9 cellular contexts compared by ENCODE assay signal in the genomic region with DNA sequence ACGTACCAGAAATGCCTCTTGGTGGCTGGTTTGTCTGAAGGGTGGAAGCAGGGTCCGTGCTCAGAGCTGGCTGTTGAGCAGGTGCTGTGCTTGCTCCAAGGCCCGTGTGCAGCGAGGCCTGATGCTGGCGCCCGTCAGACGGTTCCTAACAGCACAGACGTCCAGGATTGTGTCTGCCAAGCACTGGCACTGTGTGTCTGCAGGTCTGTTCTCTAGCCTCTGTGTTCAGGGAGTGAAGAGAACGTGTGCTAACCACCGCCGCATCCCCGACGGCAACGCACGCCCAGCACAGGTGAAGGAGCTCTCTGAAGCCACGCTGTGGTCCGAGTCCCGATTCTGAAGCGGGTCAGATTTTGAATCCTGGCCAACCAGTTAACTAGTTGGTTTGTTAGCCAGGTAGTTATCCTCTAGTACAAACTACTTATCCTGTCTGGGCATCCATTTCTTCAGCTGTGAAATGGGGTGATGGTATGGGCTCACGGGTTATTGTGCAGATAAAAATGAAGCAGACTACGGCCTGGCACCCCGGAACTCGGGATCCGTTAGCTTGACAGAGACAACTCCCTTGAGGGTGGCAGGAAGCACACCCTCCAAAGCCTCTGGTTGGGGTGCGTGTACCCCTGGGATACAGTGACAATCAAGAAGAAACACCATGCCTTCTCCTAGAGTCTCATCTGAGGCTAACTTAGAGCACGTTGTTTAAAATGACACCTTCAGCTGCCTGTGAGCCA. TPM values are rescaled to one million over a fixed set of nuclear protein-coding genes. Genes with fewer than 3 reads are reported as not detected.
DNase-seq lines count a peak whose midpoint lies in the region; ATAC-seq and TF ChIP-seq lines count a peak whose summit lies in the region.
"Had no signal": no experiment of that assay in that cellular context is flagged by ENCODE, and none has a peak within 500 bp of the region (broad histone marks: within the 10 kb centered on the region; RNA-seq: fewer than 3 reads in every experiment).

No MANE protein-coding gene starts in this region.

- H3K27me3 ChIP-seq in PC-3 (ENCODE audit: low read length) (no peaks in the 10 kb centered on the region), esophagus (ENCODE audit: control insufficient read depth in 1 of 2, insufficient read depth in 2 of 2, low read length in 2 of 2) (no peaks in the 10 kb centered on the region), osteoblast (ENCODE audit: insufficient read depth, low read length) (no peaks in the 10 kb centered on the region)

- H2AFZ ChIP-seq in PC-3 (ENCODE audit: low read length): peak overlapping the region; percentile 54
- peak overlapping the region; percentile 79 for H2AFZ ChIP-seq in osteoblast (ENCODE audit: low read length)

- H3K27ac ChIP-seq in PC-3 (ENCODE audit: low read length) (no peak overlapping the region), esophagus (ENCODE audit: low read depth in 2 of 2, low read length in 1 of 2) (peak overlapping the region; percentile 32 to 83), osteoblast (ENCODE audit: low read depth, low read length) (no peak overlapping the region)

- DNase-seq in PC-3: no peak
- no peak for DNase-seq in osteoblast (ENCODE audit: insufficient read length, low spot score, missing footprints)
- no peak for DNase-seq in RKO (ENCODE audit: low spot score)
- no peak for DNase-seq in LoVo (ENCODE audit: low spot score)
- DNase-seq in NCI-H187 treated with DMSO at 0.1 percent for 48 hours (lab: John Stamatoyannopoulos, UW): no peak

- H4K20me1 ChIP-seq in PC-3 (ENCODE audit: low read length) (no peaks in the 10 kb centered on the region), osteoblast (ENCODE audit: insufficient read depth, low read length) (no peaks in the 10 kb centered on the region)

- H3K4me3 ChIP-seq in PC-3 (ENCODE audit: low read length) (peak overlapping the region; percentile 20; the same call in 1 of the 2 replicates), esophagus (ENCODE audit: low read depth in 1 of 2, low read length in 2 of 2) (no peak overlapping the region), osteoblast (ENCODE audit: insufficient read depth, low read length) (peak overlapping the region; percentile 11)

- 0 out of 2 replicates have a peak overlapping the region, but pooled peaks have one; percentile 0 for H3K9ac ChIP-seq in ES-I3 (ENCODE audit: low read depth, low read length)
- H3K9ac ChIP-seq in PC-3 (ENCODE audit: low read length): no peak overlapping the region

- H3K4me1 ChIP-seq in ES-I3 (ENCODE audit: insufficient read depth, low read length) (peaks cover 9% of the 10 kb centered on the region; the same call in 1 of the 2 replicates), PC-3 (ENCODE audit: insufficient read depth, low read length) (peaks cover 5% of the 10 kb centered on the region; the same call in 1 of the 2 replicates), esophagus (ENCODE audit: control insufficient read depth in 2 of 2, insufficient read depth in 2 of 2, low read length in 1 of 2) (peaks cover 1 to 5% of the 10 kb centered on the region in 2 donors), osteoblast (ENCODE audit: insufficient read depth, low read length) (peaks cover 8% of the 10 kb centered on the region)

- H3K36me3 ChIP-seq in ES-I3 (ENCODE audit: insufficient read depth, low read length) (peaks cover 10% of the 10 kb centered on the region; the same call in 1 of the 2 replicates), PC-3 (ENCODE audit: low read depth, low read length) (peaks cover 23% of the 10 kb centered on the region), esophagus (ENCODE audit: control insufficient read depth in 2 of 2, insufficient read depth in 2 of 2, low read length in 1 of 2) (peaks cover 0 to 11% of the 10 kb centered on the region in 2 donors), osteoblast (ENCODE audit: insufficient read depth, low read length) (peaks cover 23% of the 10 kb centered on the region)

- H3K4me2 ChIP-seq in PC-3 (ENCODE audit: low read length) (peak overlapping the region; percentile 58), osteoblast (ENCODE audit: insufficient read depth, low read length) (peak overlapping the region; percentile 71)

- 71 to 73% methylated on average over 26 of the region's 26 CpGs for WGBS in esophagus, 2 donors

- H3K9me2 ChIP-seq in PC-3 (replicated peaks; ENCODE audit: low read length): no peaks in the 10 kb centered on the region

- POLR2A ChIA-PET in PC-3 (lab: Charles Lee; ENCODE audit: unreplicated experiment): no interaction called here

- intact Hi-C loops in PC-3 (cut with micrococcal nuclease): loop anchor here (1.0 to 5.0 kb wide), 3 partner anchors 63 to 187 kb away; a partner anchor contains a TSS

- no peaks in the 10 kb centered on the region for H3K9me3 ChIP-seq in ES-I3 (ENCODE audit: control insufficient read depth, insufficient read depth, low read length)
- H3K9me3 ChIP-seq in PC-3 (ENCODE audit: low read length): no peaks in the 10 kb centered on the region
- no peaks in the 10 kb centered on the region for H3K9me3 ChIP-seq in esophagus (ENCODE audit: control insufficient read depth in 2 of 2, insufficient read depth in 1 of 2, low read depth in 1 of 2, low read length in 1 of 2)
- H3K9me3 ChIP-seq in osteoblast (ENCODE audit: low read depth, low read length): no peaks in the 10 kb centered on the region

- no peak for ATAC-seq in PC-3

- H3F3A ChIP-seq in PC-3 (ENCODE audit: low read length, unreplicated experiment): peaks cover 8% of the 10 kb centered on the region

- TF ChIP-seq CTCF in PC-3 (conservative IDR thresholded peaks at IDR 0.05; ENCODE audit: low read depth, low read length) (no peak), osteoblast (IDR thresholded peaks at IDR 0.05; ENCODE audit: extremely low read depth, low read depth, low read length) (no peak)

- H3K79me2 ChIP-seq in PC-3 (ENCODE audit: low read length) (0 out of 2 replicates have a peak, but pooled peaks cover 10% of the 10 kb centered on the region), osteoblast (ENCODE audit: insufficient read depth, low read length) (peaks cover 5% of the 10 kb centered on the region)

- CTCF ChIA-PET in PC-3 (lab: Charles Lee): interaction anchor here (0.6 to 1.7 kb wide), 3 partner anchors 19 to 101 kb away, joined by 3 to 12 read pairs (median 3); a partner anchor contains a TSS

- BruUV-seq in PC-3 (replicated peaks; lab: Mats Ljungman, UMichigan): TSS peak; percentile 24

RNA-seq across cellular contexts. Expression of a gene that starts 18.6 kb away (rescaled TPM):
- total RNA-seq in PC-3 (2014; rRNA removed) (0.07 and 0.12 TPM in 2 replicates), osteoblast (0.29 and 1.1 TPM in 2 replicates)
- under 1 TPM; 0.28 to 0.39 TPM for polyA plus RNA-seq in esophagus
- total RNA-seq: progenitor cell of endocrine pancreas, RPMI7951 had no signal

RNA-seq across cellular contexts. Expression of a gene that starts 32.6 kb away (rescaled TPM):
- total RNA-seq in PC-3 (2014; rRNA removed) (not detected in 2 replicates), osteoblast (not detected in 2 replicates)
- polyA plus RNA-seq in esophagus: not detected
- total RNA-seq: progenitor cell of endocrine pancreas, RPMI7951 had no signal

Comparison
In these comparisons a context has a peak if more than half of its experiments do, and no peak if none do; other contexts are left out.
1. H3K27ac ChIP-seq: peak in esophagus (2 of 2); none in PC-3 (single experiment) and osteoblast (single experiment).
2. H3K4me3 ChIP-seq: peak in PC-3 (single experiment) and osteoblast (single experiment); none in esophagus (0 of 2).